13 cellular contexts compared by ENCODE assay signal in genomic region chr1:19790061-19790975, GRCh38. TPM values are rescaled to one million over a fixed set of nuclear protein-coding genes. Genes with fewer than 3 reads are reported as not detected.
DNase-seq lines count a peak whose midpoint lies in the region; ATAC-seq and TF ChIP-seq lines count a peak whose summit lies in the region.
"Not testable (repeated sequence)": the region's sequence is repeated elsewhere in the genome, so short reads cannot be mapped to it uniquely, and the experiment has no call there.
"Had no signal": no experiment of that assay in that cellular context is flagged by ENCODE, and none has a peak within 500 bp of the region (broad histone marks: within the 10 kb centered on the region; RNA-seq: fewer than 3 reads in every experiment).

No MANE protein-coding gene starts in this region.

- intact Hi-C loops in A673 (cut with micrococcal nuclease; ENCODE audit: unreplicated experiment); CD4-positive, alpha-beta memory T cell (cut with micrococcal nuclease); MCF 10A (cut with micrococcal nuclease); naive thymus-derived CD4-positive, alpha-beta T cell (cut with micrococcal nuclease): not testable (repeated sequence)

- H3K9me3 Mint-ChIP-seq in CD4-positive, alpha-beta memory T cell; MCF 10A (ENCODE audit: unreplicated experiment); naive thymus-derived CD4-positive, alpha-beta T cell: not testable (repeated sequence)

- not testable (repeated sequence) for H3K9me3 ChIP-seq in A673 (ENCODE audit: low read depth, low read length, poor library complexity, severe bottlenecking); CD4-positive, alpha-beta memory T cell (ENCODE audit: control insufficient read depth in 1 of 2, low read length in 2 of 2); T-helper 17 cell (ENCODE audit: control insufficient read depth, low read length, poor library complexity, severe bottlenecking); naive thymus-derived CD4-positive, alpha-beta T cell (ENCODE audit: control insufficient read depth in 2 of 3, low read length in 3 of 3)

- not testable (repeated sequence) for H3K4me3 ChIP-seq in A673 (ENCODE audit: low read depth, low read length, poor library complexity, severe bottlenecking); CD4-positive, alpha-beta memory T cell (ENCODE audit: low read length in 2 of 2); fibroblast of mammary gland (ENCODE audit: control insufficient read depth, low read depth, low read length); naive thymus-derived CD4-positive, alpha-beta T cell (ENCODE audit: low read length)

- H3K27ac Mint-ChIP-seq in CD4-positive, alpha-beta memory T cell = peak overlapping the region in 6 of 7 donors; percentile 19 to 87 (median 63)
- not testable (repeated sequence) for H3K27ac Mint-ChIP-seq in T-helper 17 cell; MCF 10A (ENCODE audit: low read depth, unreplicated experiment)
- H3K27ac Mint-ChIP-seq in naive thymus-derived CD4-positive, alpha-beta T cell = peak overlapping the region in 5 of 9 donors; percentile 8 to 51 (median 36)

- CTCF ChIA-PET in A673 (lab: Charles Lee) = interaction anchor here (0.6 kb wide), 1 partner anchor 61 kb away, joined by 7 read pairs; no protein-coding TSS in a partner anchor
- CTCF ChIA-PET in CD4-positive, alpha-beta memory T cell (lab: Charles Lee; ENCODE audit: partially characterized antibody) = interaction anchor here (0.7 kb wide), 1 partner anchor 29 kb away, joined by 3 read pairs; no protein-coding TSS in a partner anchor
- CTCF ChIA-PET in MCF 10A (lab: Yijun Ruan, JAX) = interaction anchor here (0.7 to 1.5 kb wide), 2 partner anchors 29 to 783 kb away, joined by 3 read pairs; no protein-coding TSS in a partner anchor
- CTCF ChIA-PET in naive thymus-derived CD4-positive, alpha-beta T cell (lab: Charles Lee) = not testable (repeated sequence)

- DNase-seq in A673 (ENCODE audit: low spot score) (peak; percentile 74), M059J (ENCODE audit: low read depth) (peak; percentile 83), NCI-H526 treated with DMSO at 0.1 percent for 48 hours (lab: John Stamatoyannopoulos, UW) (peak; percentile 61), MCF 10A (ENCODE audit: unreplicated experiment) (peak; percentile 29), fibroblast of mammary gland (ENCODE audit: low read depth) (peak; percentile 51)
- peak in 4 of 5 donors; percentile 27 to 30 (median 28) for DNase-seq in CD4-positive, alpha-beta memory T cell
- not testable (repeated sequence) for DNase-seq in T-helper 17 cell; naive thymus-derived CD4-positive, alpha-beta T cell

- not testable (repeated sequence) for BruUV-seq in A673 (replicated peaks; lab: Mats Ljungman, UMichigan); MCF 10A (replicated peaks; lab: Mats Ljungman, UMichigan)

- not testable (repeated sequence) for H3K27me3 Mint-ChIP-seq in CD4-positive, alpha-beta memory T cell; T-helper 17 cell; MCF 10A (ENCODE audit: insufficient read depth, unreplicated experiment); naive thymus-derived CD4-positive, alpha-beta T cell

- POLR2A ChIA-PET in A673 (lab: Charles Lee; ENCODE audit: low non-redundant PET); MCF 10A (lab: Yijun Ruan, JAX); naive thymus-derived CD4-positive, alpha-beta T cell (lab: Charles Lee): not testable (repeated sequence)
- POLR2A ChIA-PET in CD4-positive, alpha-beta memory T cell (lab: Charles Lee; ENCODE audit: partially characterized antibody) = interaction anchor here (1.1 to 1.6 kb wide), 2 partner anchors 10 to 12 kb away, joined by 3 to 4 read pairs; no protein-coding TSS in a partner anchor

- ATAC-seq in T-helper 17 cell; naive thymus-derived CD4-positive, alpha-beta T cell: not testable (repeated sequence)

- not testable (repeated sequence) for H3K36me3 ChIP-seq in A673 (ENCODE audit: insufficient read depth, low read length, poor library complexity, severe bottlenecking)
- peaks cover 10% of the 10 kb centered on the region for H3K36me3 ChIP-seq in CD4-positive, alpha-beta memory T cell (ENCODE audit: insufficient read depth, low read length)
- peaks cover 0 to 39% (median 0%) of the 10 kb centered on the region in 3 experiments for H3K36me3 ChIP-seq in naive thymus-derived CD4-positive, alpha-beta T cell (ENCODE audit: control insufficient read depth in 2 of 3, insufficient read depth in 3 of 3, low read length in 3 of 3)

- not testable (repeated sequence) for H3K27me3 ChIP-seq in A673 (replicated peaks; ENCODE audit: insufficient read depth, low read depth, low read length, poor library complexity); CD4-positive, alpha-beta memory T cell (ENCODE audit: insufficient read depth, low read length); naive thymus-derived CD4-positive, alpha-beta T cell (ENCODE audit: control insufficient read depth in 2 of 2, insufficient read depth in 2 of 2, low read length in 2 of 2)

- peak overlapping the region; percentile 61 for H3K27ac ChIP-seq in A673 (ENCODE audit: low read depth, low read length, poor library complexity, severe bottlenecking)
- H3K27ac ChIP-seq in CD4-positive, alpha-beta memory T cell (ENCODE audit: low read depth, low read length); naive thymus-derived CD4-positive, alpha-beta T cell (ENCODE audit: low read depth, low read length): not testable (repeated sequence)

- H3K4me3 Mint-ChIP-seq in CD4-positive, alpha-beta memory T cell = peak overlapping the region in 7 of 8 donors; percentile 7 to 53 (median 36)
- H3K4me3 Mint-ChIP-seq in T-helper 17 cell = peak overlapping the region; percentile 5
- not testable (repeated sequence) for H3K4me3 Mint-ChIP-seq in MCF 10A (ENCODE audit: unreplicated experiment); naive thymus-derived CD4-positive, alpha-beta T cell

- H3K36me3 Mint-ChIP-seq in CD4-positive, alpha-beta memory T cell = peaks cover 47 to 48% of the 10 kb centered on the region in 2 donors
- H3K36me3 Mint-ChIP-seq in T-helper 17 cell (ENCODE audit: low read depth) (peaks cover 14% of the 10 kb centered on the region), MCF 10A (ENCODE audit: insufficient read depth, unreplicated experiment) (peaks cover 53% of the 10 kb centered on the region)
- peaks cover 15 to 58% (median 48%) of the 10 kb centered on the region in 5 donors for H3K36me3 Mint-ChIP-seq in naive thymus-derived CD4-positive, alpha-beta T cell

- H3K4me1 Mint-ChIP-seq in CD4-positive, alpha-beta memory T cell = peaks cover 29 to 50% (median 37%) of the 10 kb centered on the region in 4 donors
- H3K4me1 Mint-ChIP-seq in T-helper 17 cell (peaks cover 30% of the 10 kb centered on the region), MCF 10A (ENCODE audit: insufficient read depth, unreplicated experiment) (peaks cover 13% of the 10 kb centered on the region)
- peaks cover 4 to 37% (median 25%) of the 10 kb centered on the region in 7 donors for H3K4me1 Mint-ChIP-seq in naive thymus-derived CD4-positive, alpha-beta T cell

- TF ChIP-seq CTCF in A673 (conservative IDR thresholded peaks at IDR 0.05; ENCODE audit: low read depth, low read length); MCF 10A (IDR thresholded peaks at IDR 0.05; ENCODE audit: unreplicated experiment); fibroblast of mammary gland (conservative IDR thresholded peaks at IDR 0.05; ENCODE audit: control insufficient read depth, insufficient read depth, low read depth, low read length): not testable (repeated sequence)

- not testable (repeated sequence) for H3K4me1 ChIP-seq in A673 (ENCODE audit: insufficient read depth, low read length, poor library complexity, severe bottlenecking); naive thymus-derived CD4-positive, alpha-beta T cell (ENCODE audit: control insufficient read depth in 2 of 2, insufficient read depth in 2 of 2, low read length in 2 of 2)
- H3K4me1 ChIP-seq in CD4-positive, alpha-beta memory T cell (ENCODE audit: insufficient read depth, low read length) = peaks cover 29% of the 10 kb centered on the region

RNA-seq across cellular contexts. Expression of gene TMCO4, which starts 9.4 kb away (rescaled TPM):
- total RNA-seq in A673 (2021) = 4.3 and 6.3 TPM in 2 replicates
- total RNA-seq in CD4-positive, alpha-beta memory T cell = 10 to 100 TPM; 28.6 to 32.7 TPM
- 10 to 100 TPM; 14.9 to 16.8 TPM for polyA plus RNA-seq in CD4-positive, alpha-beta memory T cell
- total RNA-seq in M059J (2014; rRNA removed; shearing (Covaris generic)) = 25.0 and 39.8 TPM in 2 replicates
- total RNA-seq in T-helper 17 cell = 10 to 100 TPM; 18.6 TPM
- 19.0 and 20.5 TPM in 2 replicates for total RNA-seq in MCF 10A (2022)
- total RNA-seq in naive thymus-derived CD4-positive, alpha-beta T cell = 10 to 100 TPM; 16.6 to 28.3 (median 18.2) TPM
- 10 to 100 TPM in 1 of 2 donors, 1 to 10 TPM in 1; 8.9 to 11.3 TPM for polyA plus RNA-seq in naive thymus-derived CD4-positive, alpha-beta T cell

RNA-seq across cellular contexts. Expression of gene RNF186, which starts 24.8 kb away (rescaled TPM):
- total RNA-seq in A673 (2021) (not detected in 2 replicates), T-helper 17 cell (not detected), MCF 10A (2022) (not detected in 2 replicates)
- not detected for total RNA-seq in CD4-positive, alpha-beta memory T cell
- not detected for polyA plus RNA-seq in CD4-positive, alpha-beta memory T cell
- not detected in 2 replicates for total RNA-seq in M059J (2014; rRNA removed; shearing (Covaris generic))
- total RNA-seq in naive thymus-derived CD4-positive, alpha-beta T cell = not detected
- not detected for polyA plus RNA-seq in naive thymus-derived CD4-positive, alpha-beta T cell
- total RNA-seq: GM12878, H7, HFFc6, LHCN-M2, T-cell had no signal
- polyA plus RNA-seq: GM12878 had no signal
